9 cellular contexts compared by ENCODE assay signal in the genomic region with DNA sequence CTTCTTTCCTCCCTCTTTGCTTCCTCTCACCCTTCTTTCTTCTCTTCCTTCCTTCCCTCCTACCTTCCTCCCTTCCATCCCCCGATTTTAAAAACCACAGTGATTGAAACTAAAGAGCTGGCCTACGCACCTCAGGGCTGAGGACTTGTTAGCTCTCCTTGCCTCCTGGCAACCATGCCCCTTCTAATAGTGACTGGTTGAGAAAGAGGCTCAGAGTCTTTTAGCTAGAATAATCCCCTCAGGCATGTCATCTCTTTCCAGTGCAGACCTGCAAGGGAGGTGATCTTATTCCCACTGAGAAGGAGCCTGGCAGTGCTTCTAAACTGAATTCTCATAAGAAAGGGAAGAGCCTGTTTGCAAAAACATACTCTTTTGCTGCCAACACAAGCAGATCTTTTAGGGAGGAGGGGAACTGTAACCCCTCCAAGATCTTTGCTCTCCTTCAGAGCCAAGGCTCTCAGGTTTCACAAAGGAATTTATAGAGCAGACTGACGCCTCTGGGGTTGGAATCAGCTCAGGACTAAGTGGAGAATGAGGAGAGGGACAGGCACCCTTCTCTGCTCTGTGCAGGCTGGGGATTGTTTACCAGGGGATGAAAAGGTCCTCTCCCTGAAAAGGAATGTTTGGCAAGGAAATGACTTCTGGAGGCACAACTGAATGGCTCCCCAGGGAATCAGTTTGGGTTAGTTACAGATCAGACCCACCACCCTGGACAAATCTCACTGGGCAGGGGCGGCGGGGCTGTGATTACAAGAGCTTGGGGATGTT. TPM values are rescaled to one million over a fixed set of nuclear protein-coding genes. Genes with fewer than 3 reads are reported as not detected.
DNase-seq lines count a peak whose midpoint lies in the region; TF ChIP-seq lines count a peak whose summit lies in the region.
"Had no signal": no experiment of that assay in that cellular context is flagged by ENCODE, and none has a peak within 500 bp of the region (broad histone marks: within the 10 kb centered on the region; RNA-seq: fewer than 3 reads in every experiment).

No MANE protein-coding gene starts in this region.

- H4K20me1 ChIP-seq in MM.1S (ENCODE audit: insufficient read depth, low read length) = no peaks in the 10 kb centered on the region

- no peaks in the 10 kb centered on the region for H3K79me2 ChIP-seq in MM.1S (ENCODE audit: low read length)

- no peaks in the 10 kb centered on the region for H3K9me3 Mint-ChIP-seq in HFFc6

- H3K27ac Mint-ChIP-seq in HFFc6 = peak overlapping the region; percentile 97

- peak overlapping the region; percentile 78 for H3K4me3 Mint-ChIP-seq in HFFc6

- intact Hi-C loops in ascending aorta (cut with DNase I) (no loop called here), dorsolateral prefrontal cortex (cut with DNase I) (no loop called here)

- H3K4me1 ChIP-seq in ascending aorta (peaks cover 12 to 21% of the 10 kb centered on the region in 2 donors), suprapubic skin (peaks cover 12% of the 10 kb centered on the region), MM.1S (ENCODE audit: low read length) (no peaks in the 10 kb centered on the region)
- H3K4me1 ChIP-seq: colonic mucosa had no signal

- no peaks in the 10 kb centered on the region for H3K36me3 Mint-ChIP-seq in HFFc6 (ENCODE audit: low read depth)

- no peaks in the 10 kb centered on the region; the same call in 1 of the 2 replicates for H3K27me3 Mint-ChIP-seq in HFFc6 (ENCODE audit: insufficient read depth)

- 31% methylated on average over 5 of the region's 5 CpGs for WGBS in suprapubic skin

- no peak for TF ChIP-seq POLR2A in suprapubic skin (IDR thresholded peaks at IDR 0.05)

- H3K27ac ChIP-seq in ascending aorta (peak overlapping the region; percentile 84 to 89), suprapubic skin (peak overlapping the region; percentile 52), dorsolateral prefrontal cortex (peak overlapping the region in 18 of 59 donors; percentile 8 to 69 (median 39)), MM.1S (ENCODE audit: low read length) (no peak overlapping the region)
- H3K27ac ChIP-seq: colonic mucosa had no signal

- H3K4me3 ChIP-seq in ascending aorta = no peak overlapping the region
- H3K4me3 ChIP-seq in suprapubic skin = no peak overlapping the region
- no peak overlapping the region for H3K4me3 ChIP-seq in dorsolateral prefrontal cortex
- no peak overlapping the region for H3K4me3 ChIP-seq in MM.1S (ENCODE audit: low read length)
- H3K4me3 ChIP-seq: colonic mucosa had no signal

- H2AFZ ChIP-seq in MM.1S (ENCODE audit: low read length) = no peak overlapping the region

- no peaks in the 10 kb centered on the region for H3K9me2 ChIP-seq in MM.1S (replicated peaks; ENCODE audit: insufficient read depth, low read length)

- TF ChIP-seq EP300 in suprapubic skin (IDR thresholded peaks at IDR 0.05) = no peak

- peak; percentile 77 for DNase-seq in HFFc6
- no peak for DNase-seq in ascending aorta (ENCODE audit: low spot score in 2 of 2)
- DNase-seq in iris pigment epithelial cell (ENCODE audit: low read depth) = peak; percentile 87
- no peak for DNase-seq in suprapubic skin (ENCODE audit: low spot score in 2 of 2)
- DNase-seq in NCI-H748 treated with DMSO at 0.1 percent for 48 hours (lab: John Stamatoyannopoulos, UW) = no peak
- no peak for DNase-seq in dorsolateral prefrontal cortex
- DNase-seq in CD1c-positive myeloid dendritic cell (ENCODE audit: extremely low spot score) = no peak
- no peak for DNase-seq in MM.1S
- DNase-seq: colonic mucosa had no signal

- peaks cover 71% of the 10 kb centered on the region for H3K4me1 Mint-ChIP-seq in HFFc6 (ENCODE audit: low read depth)

- H3K36me3 ChIP-seq in ascending aorta (no peaks in the 10 kb centered on the region), suprapubic skin (no peaks in the 10 kb centered on the region), MM.1S (replicated peaks; ENCODE audit: insufficient read depth, low read length) (no peaks in the 10 kb centered on the region)
- H3K36me3 ChIP-seq: colonic mucosa had no signal

- no peak overlapping the region for H3K9ac ChIP-seq in MM.1S (ENCODE audit: low read length)

- no peaks in the 10 kb centered on the region for H3F3A ChIP-seq in MM.1S (ENCODE audit: insufficient read depth, low read length)

- no peak overlapping the region for H3K4me2 ChIP-seq in MM.1S (ENCODE audit: low read depth, low read length)

- H3K27me3 ChIP-seq in ascending aorta (no peaks in the 10 kb centered on the region), suprapubic skin (no peaks in the 10 kb centered on the region), dorsolateral prefrontal cortex (peaks cover 0 to 11% (median 0%) of the 10 kb centered on the region in 45 donors), MM.1S (replicated peaks; ENCODE audit: insufficient read depth, low read length) (no peaks in the 10 kb centered on the region)
- H3K27me3 ChIP-seq: colonic mucosa had no signal

- TF ChIP-seq CTCF in HFFc6 (IDR thresholded peaks at IDR 0.05) = no peak
- no peak for TF ChIP-seq CTCF in ascending aorta (IDR thresholded peaks at IDR 0.05)
- TF ChIP-seq CTCF in suprapubic skin (IDR thresholded peaks at IDR 0.05) = no peak
- TF ChIP-seq CTCF in dorsolateral prefrontal cortex (IDR thresholded peaks at IDR 0.05 in 54 of 56, conservative IDR thresholded peaks at IDR 0.05 in 2 of 56; ENCODE audit: low read depth in 1 of 56, partially characterized antibody in 56 of 56) = no peak
- no peak for TF ChIP-seq CTCF in MM.1S (IDR thresholded peaks at IDR 0.05; ENCODE audit: low read length)

- H3K9me3 ChIP-seq in ascending aorta (no peaks in the 10 kb centered on the region), suprapubic skin (no peaks in the 10 kb centered on the region), MM.1S (replicated peaks; ENCODE audit: insufficient read depth, low read length) (no peaks in the 10 kb centered on the region)
- H3K9me3 ChIP-seq: colonic mucosa had no signal

RNA-seq across cellular contexts. Expression of gene ANKRD1, which starts 9.4 kb away (rescaled TPM):
- total RNA-seq in HFFc6 (2021; fragmentation: NEBNext Ultra II Directional; extraction: Animal tissue kit (Norgen Biotek cat#: 25700)) = 10 to 100 TPM in 2 of 6 experiments, 1 to 10 TPM in 4; 4.9 to 15.8 (median 5.9) TPM
- total RNA-seq in ascending aorta (8.1 TPM), suprapubic skin (under 1 TPM in 1 of 4 donors, not detected in 3; 0.30 TPM), dorsolateral prefrontal cortex (under 1 TPM in 9 of 120 experiments, not detected in 111; 0.23 to 0.58 (median 0.25) TPM)

RNA-seq across cellular contexts. Expression of gene RPP30, which starts 58.5 kb away (rescaled TPM):
- 10 to 100 TPM; 31.2 to 48.3 (median 42.4) TPM for total RNA-seq in HFFc6 (2021; fragmentation: NEBNext Ultra II Directional; extraction: Animal tissue kit (Norgen Biotek cat#: 25700))
- total RNA-seq in ascending aorta (141 TPM), suprapubic skin (10 to 100 TPM; 34.4 to 57.5 (median 38.7) TPM), dorsolateral prefrontal cortex (10 to 100 TPM; 20.3 to 46.7 (median 34.9) TPM)

Comparison
In these comparisons a context has a peak if more than half of its experiments do, and no peak if none do; other contexts are left out.
1. DNase-seq: peak in HFFc6 (single experiment) and iris pigment epithelial cell (single experiment); none in ascending aorta (0 of 2), suprapubic skin (0 of 2), NCI-H748 treated with DMSO at 0.1 percent for 48 hours (single experiment), dorsolateral prefrontal cortex (0 of 10), CD1c-positive myeloid dendritic cell (single experiment) and MM.1S (single experiment).